22 cellular contexts compared by ENCODE assay signal in genomic region chr3:137987723-137988122, GRCh38. TPM values are rescaled to one million over a fixed set of nuclear protein-coding genes. Genes with fewer than 3 reads are reported as not detected.
DNase-seq lines count a peak whose midpoint lies in the region; ATAC-seq lines count a peak whose summit lies in the region.
"Had no signal": no experiment of that assay in that cellular context is flagged by ENCODE, and none has a peak within 500 bp of the region (broad histone marks: within the 10 kb centered on the region; RNA-seq: fewer than 3 reads in every experiment).

No MANE protein-coding gene starts in this region.

- H3K4me3 Mint-ChIP-seq in activated naive CD4-positive, alpha-beta T cell treated with anti-CD3 and anti-CD28 coated beads for 36 hours = no peak overlapping the region
- H3K4me3 Mint-ChIP-seq: activated naive CD4-positive, alpha-beta T cell treated with anti-CD3 and anti-CD28 coated beads, Interleukin-2, amount 10 ng/mL, durations not matched to agents 7 days and 5 days had no signal

- H3K9me3 Mint-ChIP-seq in activated naive CD4-positive, alpha-beta T cell treated with anti-CD3 and anti-CD28 coated beads for 36 hours = no peaks in the 10 kb centered on the region
- H3K9me3 Mint-ChIP-seq: activated naive CD4-positive, alpha-beta T cell treated with anti-CD3 and anti-CD28 coated beads, Interleukin-2, amount 10 ng/mL, durations not matched to agents 7 days and 5 days had no signal

- DNase-seq in NCI-H774 (lab: John Stamatoyannopoulos, UW) (peak; percentile 9), DMS114 treated with DMSO at 0.1 percent for 48 hours (lab: John Stamatoyannopoulos, UW; ENCODE audit: unreplicated experiment) (no peak), COLO829 (ENCODE audit: low spot score) (no peak), dedifferentiated amniotic fluid mesenchymal stem cell (ENCODE audit: extremely low spot score) (no peak)
- no peak for DNase-seq in activated naive CD4-positive, alpha-beta T cell treated with anti-CD3 and anti-CD28 coated beads for 36 hours
- DNase-seq: activated CD4-positive, CD25-positive, alpha-beta regulatory T cell treated with anti-CD3 and anti-CD28 coated beads, Interleukin-2, amount 50 U/mL, for 72 hours; activated CD8-positive, alpha-beta memory T cell treated with anti-CD3 and anti-CD28 coated beads, Interleukin-2, amount 50 U/mL, for 4 hours; activated naive CD4-positive, alpha-beta T cell treated with anti-CD3 and anti-CD28 coated beads, Interleukin-2, amount 10 ng/mL, durations not matched to agents 7 days and 5 days; AML-193; cortex of kidney; KBM-7; NCI-H1436; NCI-H524 treated with DMSO at 0.1 percent for 48 hours; ovary; transverse colon had no signal

- intact Hi-C loops in activated naive CD4-positive, alpha-beta T cell treated with anti-CD3 and anti-CD28 coated beads for 36 hours (cut with micrococcal nuclease) = no loop called here

- H3K27ac Mint-ChIP-seq in activated naive CD4-positive, alpha-beta T cell treated with anti-CD3 and anti-CD28 coated beads for 36 hours = no peak overlapping the region
- H3K27ac Mint-ChIP-seq: activated naive CD4-positive, alpha-beta T cell treated with anti-CD3 and anti-CD28 coated beads, Interleukin-2, amount 10 ng/mL, durations not matched to agents 7 days and 5 days had no signal

- H3K36me3 Mint-ChIP-seq in activated naive CD4-positive, alpha-beta T cell treated with anti-CD3 and anti-CD28 coated beads for 36 hours (ENCODE audit: low read depth) = no peaks in the 10 kb centered on the region
- H3K36me3 Mint-ChIP-seq: activated naive CD4-positive, alpha-beta T cell treated with anti-CD3 and anti-CD28 coated beads, Interleukin-2, amount 10 ng/mL, durations not matched to agents 7 days and 5 days had no signal

- CTCF ChIA-PET in activated naive CD4-positive, alpha-beta T cell treated with anti-CD3 and anti-CD28 coated beads for 36 hours (lab: Charles Lee) = no interaction called here

- peaks cover 4% of the 10 kb centered on the region for H3K27me3 Mint-ChIP-seq in activated naive CD4-positive, alpha-beta T cell treated with anti-CD3 and anti-CD28 coated beads for 36 hours (ENCODE audit: low read depth)

- H3K4me1 Mint-ChIP-seq in activated naive CD4-positive, alpha-beta T cell treated with anti-CD3 and anti-CD28 coated beads for 36 hours (ENCODE audit: low read depth) = no peaks in the 10 kb centered on the region
- H3K4me1 Mint-ChIP-seq: activated naive CD4-positive, alpha-beta T cell treated with anti-CD3 and anti-CD28 coated beads, Interleukin-2, amount 10 ng/mL, durations not matched to agents 7 days and 5 days had no signal

- peak; percentile 21 for ATAC-seq in GM18508 (IDR thresholded peaks at IDR 0.05; ENCODE audit: insufficient read depth, unreplicated experiment)
- ATAC-seq in GM19452 (IDR thresholded peaks at IDR 0.05; ENCODE audit: unreplicated experiment) = peak; percentile 25
- peak; percentile 36 for ATAC-seq in HG03159 (IDR thresholded peaks at IDR 0.05; ENCODE audit: unreplicated experiment)
- ATAC-seq: gastroesophageal sphincter had no signal

RNA-seq across cellular contexts. Expression of gene CLDN18, which starts 22.2 kb away (rescaled TPM):
- total RNA-seq in activated naive CD4-positive, alpha-beta T cell treated with anti-CD3 and anti-CD28 coated beads for 36 hours = not detected
- total RNA-seq: epithelial cell of proximal tubule, gastroesophageal sphincter, H4, SK-MEL-5, transverse colon had no signal
